Comparison of ENCODE assay signal across 31 cellular contexts in the genomic region with DNA sequence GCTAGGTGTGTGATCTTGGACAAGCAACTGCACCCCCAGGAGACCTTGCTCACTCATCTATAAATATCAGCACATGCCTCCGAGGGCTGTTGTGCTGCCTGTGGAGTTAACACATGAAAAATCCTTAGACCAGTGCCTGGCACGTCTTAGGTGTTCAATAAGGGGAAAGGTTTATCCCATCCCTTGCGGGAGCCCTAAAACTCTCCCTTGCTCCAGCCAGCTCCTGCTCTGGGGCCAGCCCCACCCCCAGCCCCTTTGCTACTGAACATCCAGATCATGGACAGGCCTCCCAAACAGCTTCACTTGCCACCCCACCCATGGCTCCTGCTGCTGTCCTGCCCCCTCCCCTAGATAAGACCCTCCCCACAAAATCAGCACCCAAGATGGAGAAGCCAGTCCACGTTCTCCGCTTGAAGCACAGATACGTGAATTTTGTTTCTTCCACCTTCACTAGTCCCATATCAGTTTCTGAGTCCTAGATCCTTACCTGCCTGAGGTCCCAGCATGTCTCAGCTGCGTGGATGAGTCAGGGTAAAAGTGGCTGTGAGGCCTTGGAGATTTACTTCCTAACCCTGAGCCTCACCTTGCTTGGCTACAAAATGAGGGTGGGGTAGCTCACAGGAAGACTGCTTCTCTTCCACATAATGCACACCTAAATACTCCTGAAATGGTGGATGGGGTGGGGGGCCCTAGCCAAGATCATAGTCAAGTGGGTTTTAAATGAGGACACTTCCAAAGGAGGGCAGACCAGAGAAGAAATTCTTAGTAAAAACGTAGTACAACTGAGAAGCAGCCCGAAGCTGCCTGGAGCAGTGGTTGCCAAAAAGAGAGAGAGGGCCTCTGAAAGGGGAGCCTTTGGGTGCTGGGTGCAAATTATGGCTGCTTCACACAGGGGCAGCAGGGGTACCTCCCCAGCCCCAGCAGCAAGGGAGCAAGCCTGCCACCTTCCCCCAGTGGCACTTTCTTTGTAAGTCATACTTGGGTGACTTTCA. TPM values are rescaled to one million over a fixed set of nuclear protein-coding genes. Genes with fewer than 3 reads are reported as not detected.
"Had no signal": no experiment of that assay in that cellular context is flagged by ENCODE, and none has a peak within 500 bp of the region (broad histone marks: within the 10 kb centered on the region; RNA-seq: fewer than 3 reads in every experiment).

No MANE protein-coding gene starts in this region.

- H3K27ac ChIP-seq: colonic mucosa, dorsolateral prefrontal cortex, left lung, lower lobe of right lung, right lobe of liver, transverse colon, uterus had no signal

- H3K36me3 ChIP-seq: colonic mucosa, left lung, lower lobe of right lung, right lobe of liver, transverse colon, uterus had no signal

- H3K4me1 ChIP-seq: colonic mucosa, left lung, lower lobe of right lung, right lobe of liver, transverse colon, uterus had no signal

- H3K4me3 Mint-ChIP-seq: activated CD4-positive, alpha-beta memory T cell treated with anti-CD3 and anti-CD28 coated beads, Interleukin-2, amount 10 ng/mL, durations not matched to agents 7 days and 5 days; activated CD4-positive, alpha-beta T cell treated with anti-CD3 and anti-CD28 coated beads, Interleukin-2, amount 10 ng/mL, durations not matched to agents 7 days and 5 days; activated naive CD8-positive, alpha-beta T cell; effector memory CD8-positive, alpha-beta T cell; natural killer cell had no signal

- H3K27ac Mint-ChIP-seq: activated CD4-positive, alpha-beta memory T cell treated with anti-CD3 and anti-CD28 coated beads, Interleukin-2, amount 10 ng/mL, durations not matched to agents 7 days and 5 days; activated CD4-positive, alpha-beta T cell treated with anti-CD3 and anti-CD28 coated beads, Interleukin-2, amount 10 ng/mL, durations not matched to agents 7 days and 5 days; activated naive CD8-positive, alpha-beta T cell; activated T-helper 2 cell treated with anti-CD3 and anti-CD28 coated beads, Interferon-gamma antibody, Interleukin-2, Interleukin-4, amounts not matched to agents 10 μg/mL and 5 μg/mL and 100 μg/mL, durations not matched to agents 14 hours and 24 hours and 36 hours; effector memory CD8-positive, alpha-beta T cell; natural killer cell; progenitor cell of endocrine pancreas had no signal

- H3K4me1 Mint-ChIP-seq: activated CD4-positive, alpha-beta memory T cell treated with anti-CD3 and anti-CD28 coated beads, Interleukin-2, amount 10 ng/mL, durations not matched to agents 7 days and 5 days; activated CD4-positive, alpha-beta T cell treated with anti-CD3 and anti-CD28 coated beads, Interleukin-2, amount 10 ng/mL, durations not matched to agents 7 days and 5 days; natural killer cell had no signal

- H3K4me3 ChIP-seq: colonic mucosa, dorsolateral prefrontal cortex, left lung, lower lobe of right lung, right lobe of liver, transverse colon, uterus had no signal

- DNase-seq: activated CD4-positive, alpha-beta memory T cell treated with anti-CD3 and anti-CD28 coated beads, Interleukin-2, amount 10 ng/mL, durations not matched to agents 7 days and 5 days; activated CD4-positive, alpha-beta T cell treated with anti-CD3 and anti-CD28 coated beads for 1 hour; activated CD4-positive, alpha-beta T cell treated with anti-CD3 and anti-CD28 coated beads, Interleukin-2, amount 10 ng/mL, durations not matched to agents 7 days and 5 days; activated T-cell treated with anti-CD3 and anti-CD28 coated beads, Interleukin-2, amount 50 U/mL, for 48 hours; anterior cingulate cortex; cerebellar nuclear complex; colonic mucosa; dorsolateral prefrontal cortex; effector memory CD8-positive, alpha-beta T cell; foreskin fibroblast; hypothalamus; kidney glomerular epithelial cell; left lung; lower lobe of right lung; mesenchymal stem cell; natural killer cell; right lobe of liver; stimulated activated CD4-positive, alpha-beta T cell treated with anti-CD3 and anti-CD28 coated beads, Interleukin-2, amount 100 ng/mL, for 48 hours; stimulated activated naive CD4-positive, alpha-beta T cell treated with Interleukin-2 at 50 U/mL for 16 hours; T-helper 2 cell; transverse colon; uterus had no signal

- H3K36me3 Mint-ChIP-seq: activated naive CD8-positive, alpha-beta T cell; natural killer cell had no signal

- H3K27me3 ChIP-seq: colonic mucosa, right lobe of liver, uterus had no signal

- ATAC-seq: effector memory CD8-positive, alpha-beta T cell; esophagus mucosa; left lung; lower lobe of right lung; natural killer cell had no signal

- H3K9me3 Mint-ChIP-seq: activated CD4-positive, alpha-beta memory T cell treated with anti-CD3 and anti-CD28 coated beads, Interleukin-2, amount 10 ng/mL, durations not matched to agents 7 days and 5 days; activated CD4-positive, alpha-beta T cell treated with anti-CD3 and anti-CD28 coated beads, Interleukin-2, amount 10 ng/mL, durations not matched to agents 7 days and 5 days; activated T-helper 2 cell treated with anti-CD3 and anti-CD28 coated beads, Interferon-gamma antibody, Interleukin-2, Interleukin-4, amounts not matched to agents 10 μg/mL and 5 μg/mL and 100 μg/mL, durations not matched to agents 14 hours and 24 hours and 36 hours; effector memory CD8-positive, alpha-beta T cell; natural killer cell had no signal

RNA-seq across cellular contexts. Expression of a gene that starts 40.4 kb away (rescaled TPM):
- total RNA-seq: activated CD4-positive, alpha-beta memory T cell treated with anti-CD3 and anti-CD28 coated beads, Interleukin-2, amount 10 ng/mL, durations not matched to agents 7 days and 5 days; activated CD4-positive, alpha-beta T cell treated with anti-CD3 and anti-CD28 coated beads, Interleukin-2, amount 10 ng/mL, durations not matched to agents 7 days and 5 days; activated T-helper 2 cell treated with anti-CD3 and anti-CD28 coated beads, Interferon-gamma antibody, Interleukin-2, Interleukin-4, amounts not matched to agents 10 μg/mL and 5 μg/mL and 100 μg/mL, durations not matched to agents 14 hours and 24 hours and 36 hours; colonic mucosa; endothelial cell of umbilical vein; esophagus mucosa; left lung; lower lobe of right lung; mononuclear cell; natural killer cell; omental fat pad; renal cortical epithelial cell; right lobe of liver; skeletal muscle tissue; transverse colon; uterus had no signal
- polyA plus RNA-seq: endothelial cell of umbilical vein had no signal
